8 cellular contexts compared by ENCODE assay signal in genomic region chr5:61933787-61934626, GRCh38.
DNase-seq lines count a peak whose midpoint lies in the region; ATAC-seq and TF ChIP-seq lines count a peak whose summit lies in the region.

No MANE protein-coding gene starts in this region.

- ATAC-seq in GM19452 (IDR thresholded peaks at IDR 0.05; ENCODE audit: unreplicated experiment), result peak; percentile 63
- ATAC-seq in WTC11, result peak; percentile 85

- TF ChIP-seq CTCF in WTC11 (IDR thresholded peaks at IDR 0.05) (peak; percentile 45), retinal pigment epithelial cell (conservative IDR thresholded peaks at IDR 0.05; ENCODE audit: low read depth, low read length) (peak; percentile 80)

- H3K9me3 ChIP-seq in CD8-positive, alpha-beta memory T cell (ENCODE audit: low read length), result no peaks in the 10 kb centered on the region

- H3K36me3 ChIP-seq in CD8-positive, alpha-beta memory T cell (ENCODE audit: insufficient read depth, low read length), result no peaks in the 10 kb centered on the region

- no peak overlapping the region for H3K4me3 Mint-ChIP-seq in WTC11
- no peak overlapping the region for H3K4me3 Mint-ChIP-seq in CD8-positive, alpha-beta memory T cell

- H3K4me3 ChIP-seq in retinal pigment epithelial cell (ENCODE audit: low read length), result no peak overlapping the region
- H3K4me3 ChIP-seq in CD8-positive, alpha-beta memory T cell (ENCODE audit: low read length), result no peak overlapping the region

- no peaks in the 10 kb centered on the region for H3K27me3 ChIP-seq in CD8-positive, alpha-beta memory T cell (ENCODE audit: insufficient read depth, low read length, poor library complexity, severe bottlenecking)

- peak; percentile 35 for DNase-seq in DMS 273 treated with DMSO at 0.1 percent for 48 hours (lab: John Stamatoyannopoulos, UW)
- DNase-seq in NCI-H146 treated with DMSO at 0.1 percent for 48 hours (lab: John Stamatoyannopoulos, UW; ENCODE audit: unreplicated experiment), result peak; percentile 12
- peak; percentile 68 for DNase-seq in WTC11 (ENCODE audit: low spot score)
- DNase-seq in head of caudate nucleus, result peak in 41 of 42 donors; percentile 29 to 87 (median 71)
- DNase-seq in retinal pigment epithelial cell (ENCODE audit: low read depth), result peak; percentile 21
- DNase-seq in GF-D8 (lab: John Stamatoyannopoulos, UW), result no peak
- DNase-seq in CD8-positive, alpha-beta memory T cell, result no peak

- POLR2A ChIA-PET in WTC11 (lab: Charles Lee), result no interaction called here
- POLR2A ChIA-PET in CD8-positive, alpha-beta memory T cell (lab: Charles Lee), result no interaction called here

- H3K27ac Mint-ChIP-seq in WTC11, result no peak overlapping the region
- no peak overlapping the region for H3K27ac Mint-ChIP-seq in CD8-positive, alpha-beta memory T cell

- intact Hi-C loops in head of caudate nucleus (cut with DNase I), result loop anchor here (5.0 kb wide), 1 partner anchor 972 kb away; no protein-coding TSS in a partner anchor

- H3K36me3 Mint-ChIP-seq in WTC11, result no peaks in the 10 kb centered on the region
- H3K36me3 Mint-ChIP-seq in CD8-positive, alpha-beta memory T cell, result no peaks in the 10 kb centered on the region

- no peaks in the 10 kb centered on the region for H3K4me1 ChIP-seq in CD8-positive, alpha-beta memory T cell (ENCODE audit: insufficient read depth, low read length)

- H3K27me3 Mint-ChIP-seq in WTC11 (ENCODE audit: low read depth), result no peaks in the 10 kb centered on the region
- peaks cover 3 to 4% of the 10 kb centered on the region in 2 donors for H3K27me3 Mint-ChIP-seq in CD8-positive, alpha-beta memory T cell

- CTCF ChIA-PET in WTC11 (lab: Charles Lee), result interaction anchor here (0.7 to 1.7 kb wide), 10 partner anchors 18 to 1234 kb away, joined by 3 to 8 read pairs (median 4); partner anchors contain the start of gene DEPDC1B
- CTCF ChIA-PET in CD8-positive, alpha-beta memory T cell (lab: Charles Lee), result interaction anchor here (1.2 kb wide), 1 partner anchor 24 kb away, joined by 3 read pairs; no protein-coding TSS in a partner anchor

- H3K9me3 Mint-ChIP-seq in WTC11, result peaks cover 4% of the 10 kb centered on the region
- peaks cover 0 to 6% (median 3%) of the 10 kb centered on the region in 5 donors for H3K9me3 Mint-ChIP-seq in CD8-positive, alpha-beta memory T cell

- no peaks in the 10 kb centered on the region for H3K4me1 Mint-ChIP-seq in WTC11
- no peaks in the 10 kb centered on the region for H3K4me1 Mint-ChIP-seq in CD8-positive, alpha-beta memory T cell

- no peak overlapping the region for H3K27ac ChIP-seq in CD8-positive, alpha-beta memory T cell (ENCODE audit: low read depth, low read length)

TF ChIP-seq in WTC11, 78 proteins besides CTCF, POLR2A, EP300 and RAD21:
- TF ChIP-seq, protein P1, sequence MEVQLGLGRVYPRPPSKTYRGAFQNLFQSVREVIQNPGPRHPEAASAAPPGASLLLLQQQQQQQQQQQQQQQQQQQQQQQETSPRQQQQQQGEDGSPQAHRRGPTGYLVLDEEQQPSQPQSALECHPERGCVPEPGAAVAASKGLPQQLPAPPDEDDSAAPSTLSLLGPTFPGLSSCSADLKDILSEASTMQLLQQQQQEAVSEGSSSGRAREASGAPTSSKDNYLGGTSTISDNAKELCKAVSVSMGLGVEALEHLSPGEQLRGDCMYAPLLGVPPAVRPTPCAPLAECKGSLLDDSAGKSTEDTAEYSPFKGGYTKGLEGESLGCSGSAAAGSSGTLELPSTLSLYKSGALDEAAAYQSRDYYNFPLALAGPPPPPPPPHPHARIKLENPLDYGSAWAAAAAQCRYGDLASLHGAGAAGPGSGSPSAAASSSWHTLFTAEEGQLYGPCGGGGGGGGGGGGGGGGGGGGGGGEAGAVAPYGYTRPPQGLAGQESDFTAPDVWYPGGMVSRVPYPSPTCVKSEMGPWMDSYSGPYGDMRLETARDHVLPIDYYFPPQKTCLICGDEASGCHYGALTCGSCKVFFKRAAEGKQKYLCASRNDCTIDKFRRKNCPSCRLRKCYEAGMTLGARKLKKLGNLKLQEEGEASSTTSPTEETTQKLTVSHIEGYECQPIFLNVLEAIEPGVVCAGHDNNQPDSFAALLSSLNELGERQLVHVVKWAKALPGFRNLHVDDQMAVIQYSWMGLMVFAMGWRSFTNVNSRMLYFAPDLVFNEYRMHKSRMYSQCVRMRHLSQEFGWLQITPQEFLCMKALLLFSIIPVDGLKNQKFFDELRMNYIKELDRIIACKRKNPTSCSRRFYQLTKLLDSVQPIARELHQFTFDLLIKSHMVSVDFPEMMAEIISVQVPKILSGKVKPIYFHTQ (CRISPR knock-in tag; IDR thresholded peaks at IDR 0.05), result no peak
- TF ChIP-seq RELA (CRISPR knock-in tag; IDR thresholded peaks at IDR 0.05; ENCODE audit: borderline replicate concordance) (no peak), SOX15 (CRISPR knock-in tag; IDR thresholded peaks at IDR 0.05) (no peak), GRHL2 (CRISPR knock-in tag; IDR thresholded peaks at IDR 0.05; ENCODE audit: insufficient replicate concordance, severe bottlenecking) (no peak), ZNF396 (CRISPR knock-in tag; IDR thresholded peaks at IDR 0.05; ENCODE audit: borderline replicate concordance) (no peak), TP53 (CRISPR knock-in tag; IDR thresholded peaks at IDR 0.05) (no peak), FOXP1 (CRISPR knock-in tag; IDR thresholded peaks at IDR 0.05; ENCODE audit: borderline replicate concordance) (no peak), ESRRA (CRISPR knock-in tag; IDR thresholded peaks at IDR 0.05; ENCODE audit: borderline replicate concordance) (no peak), USF2 (CRISPR knock-in tag; IDR thresholded peaks at IDR 0.05) (no peak), MXD4 (CRISPR knock-in tag; IDR thresholded peaks at IDR 0.05; ENCODE audit: borderline replicate concordance) (no peak), TEAD1 (CRISPR knock-in tag; IDR thresholded peaks at IDR 0.05) (no peak)
- TF ChIP-seq, protein P2, sequence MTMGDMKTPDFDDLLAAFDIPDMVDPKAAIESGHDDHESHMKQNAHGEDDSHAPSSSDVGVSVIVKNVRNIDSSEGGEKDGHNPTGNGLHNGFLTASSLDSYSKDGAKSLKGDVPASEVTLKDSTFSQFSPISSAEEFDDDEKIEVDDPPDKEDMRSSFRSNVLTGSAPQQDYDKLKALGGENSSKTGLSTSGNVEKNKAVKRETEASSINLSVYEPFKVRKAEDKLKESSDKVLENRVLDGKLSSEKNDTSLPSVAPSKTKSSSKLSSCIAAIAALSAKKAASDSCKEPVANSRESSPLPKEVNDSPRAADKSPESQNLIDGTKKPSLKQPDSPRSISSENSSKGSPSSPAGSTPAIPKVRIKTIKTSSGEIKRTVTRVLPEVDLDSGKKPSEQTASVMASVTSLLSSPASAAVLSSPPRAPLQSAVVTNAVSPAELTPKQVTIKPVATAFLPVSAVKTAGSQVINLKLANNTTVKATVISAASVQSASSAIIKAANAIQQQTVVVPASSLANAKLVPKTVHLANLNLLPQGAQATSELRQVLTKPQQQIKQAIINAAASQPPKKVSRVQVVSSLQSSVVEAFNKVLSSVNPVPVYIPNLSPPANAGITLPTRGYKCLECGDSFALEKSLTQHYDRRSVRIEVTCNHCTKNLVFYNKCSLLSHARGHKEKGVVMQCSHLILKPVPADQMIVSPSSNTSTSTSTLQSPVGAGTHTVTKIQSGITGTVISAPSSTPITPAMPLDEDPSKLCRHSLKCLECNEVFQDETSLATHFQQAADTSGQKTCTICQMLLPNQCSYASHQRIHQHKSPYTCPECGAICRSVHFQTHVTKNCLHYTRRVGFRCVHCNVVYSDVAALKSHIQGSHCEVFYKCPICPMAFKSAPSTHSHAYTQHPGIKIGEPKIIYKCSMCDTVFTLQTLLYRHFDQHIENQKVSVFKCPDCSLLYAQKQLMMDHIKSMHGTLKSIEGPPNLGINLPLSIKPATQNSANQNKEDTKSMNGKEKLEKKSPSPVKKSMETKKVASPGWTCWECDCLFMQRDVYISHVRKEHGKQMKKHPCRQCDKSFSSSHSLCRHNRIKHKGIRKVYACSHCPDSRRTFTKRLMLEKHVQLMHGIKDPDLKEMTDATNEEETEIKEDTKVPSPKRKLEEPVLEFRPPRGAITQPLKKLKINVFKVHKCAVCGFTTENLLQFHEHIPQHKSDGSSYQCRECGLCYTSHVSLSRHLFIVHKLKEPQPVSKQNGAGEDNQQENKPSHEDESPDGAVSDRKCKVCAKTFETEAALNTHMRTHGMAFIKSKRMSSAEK (CRISPR knock-in tag; IDR thresholded peaks at IDR 0.05; ENCODE audit: borderline replicate concordance), result no peak

Comparison
In these comparisons a context has a peak if more than half of its experiments do, and no peak if none do; other contexts are left out.
1. DNase-seq: peak in DMS 273 treated with DMSO at 0.1 percent for 48 hours (single experiment), NCI-H146 treated with DMSO at 0.1 percent for 48 hours (single experiment), WTC11 (single experiment), head of caudate nucleus (41 of 42) and retinal pigment epithelial cell (single experiment); none in GF-D8 (single experiment) and CD8-positive, alpha-beta memory T cell (0 of 5).